ENCODE assay signal across 8 cellular contexts in the genomic region with DNA sequence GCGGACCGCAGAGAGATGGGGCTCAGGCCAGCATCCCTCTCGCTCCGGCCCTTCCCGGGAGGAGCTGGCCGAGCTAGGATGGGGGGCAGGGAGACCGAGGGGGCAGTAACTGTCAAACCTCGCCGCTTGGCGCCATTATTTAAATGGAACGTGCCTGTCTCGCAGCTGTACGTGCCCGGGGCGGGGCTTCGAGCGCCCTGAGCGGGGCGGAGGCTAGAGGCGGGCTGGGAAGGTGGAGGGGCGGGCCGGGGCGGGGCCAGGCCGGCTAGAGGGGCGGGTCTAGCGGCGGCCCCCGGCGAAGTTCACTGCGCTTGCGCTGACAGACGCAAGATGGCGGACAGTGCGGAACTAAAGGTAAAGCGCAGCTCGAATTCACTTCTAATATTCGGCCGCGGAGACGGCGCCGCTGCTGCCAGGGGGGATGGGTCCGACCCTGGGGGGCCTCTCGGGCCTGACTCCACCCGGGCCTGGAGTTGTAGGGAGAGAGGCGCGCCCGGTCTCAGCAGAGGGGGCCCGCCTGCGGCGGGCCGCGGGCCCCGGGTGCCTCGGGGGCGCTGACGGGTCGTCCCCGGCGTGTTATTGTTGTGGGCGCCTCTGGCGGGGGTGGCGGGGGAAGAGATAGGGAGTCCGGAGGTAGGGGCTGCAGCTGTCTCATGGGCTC. TPM values are rescaled to one million over a fixed set of nuclear protein-coding genes. Genes with fewer than 3 reads are reported as not detected.
A peak's percentile ranks its signal among the peaks of the same experiment; 100 is the strongest.
DNase-seq lines count a peak whose midpoint lies in the region; ATAC-seq and TF ChIP-seq lines count a peak whose summit lies in the region.

A gene (plus strand): TSS at position 319 of the 661 bp plus-strand sequence. CDS start 12 bp downstream, at position 331.

- H3K4me3 ChIP-seq in GM12865 (ENCODE audit: low read depth, low read length), result peak within 1 kb of the TSS; percentile 70
- H3K4me3 ChIP-seq in SU-DHL-6 (ENCODE audit: insufficient read depth, low read length, poor library complexity, severe bottlenecking), result peak within 1 kb of the TSS; percentile 94
- H3K4me3 ChIP-seq in ovary, result peak within 1 kb of the TSS; percentile 100
- peak within 1 kb of the TSS; percentile 66 for H3K4me3 ChIP-seq in thymus (ENCODE audit: low read length)

- H3K27me3 ChIP-seq in SU-DHL-6 (ENCODE audit: low read length), result no peaks in the 10 kb centered on the region
- H3K27me3 ChIP-seq in ovary, result no peaks in the 10 kb centered on the region
- no peaks in the 10 kb centered on the region for H3K27me3 ChIP-seq in thymus (ENCODE audit: control insufficient read depth, insufficient read depth)

- H3K4me1 ChIP-seq in ovary (ENCODE audit: insufficient read depth), result peaks cover 2% of the 10 kb centered on the region
- H3K4me1 ChIP-seq in thymus (ENCODE audit: control insufficient read depth, insufficient read depth, low read length), result no peaks in the 10 kb centered on the region

- no peak for TF ChIP-seq EP300 in ovary (IDR thresholded peaks at IDR 0.05)

- peaks cover 48% of the 10 kb centered on the region for H3K79me2 ChIP-seq in SU-DHL-6 (ENCODE audit: insufficient read depth, low read length)

- POLR2A ChIA-PET in activated naive CD8-positive, alpha-beta T cell treated with anti-CD3 and anti-CD28 coated beads, Interleukin-2, amount 10 ng/mL, durations not matched to agents 7 days and 5 days (lab: Charles Lee), result interaction anchor here (0.6 to 2.4 kb wide), 8 partner anchors 11 to 532 kb away, joined by 3 to 10 read pairs (median 4); a partner anchor contains a TSS

- H2AFZ ChIP-seq in SU-DHL-6 (ENCODE audit: low read depth, low read length, severe bottlenecking), result peak within 1 kb of the TSS; percentile 87

- H3K27ac ChIP-seq in SU-DHL-6 (ENCODE audit: low read depth, low read length), result peak within 1 kb of the TSS; percentile 85
- peak within 1 kb of the TSS; percentile 60 to 76 for H3K27ac ChIP-seq in ovary
- peak within 1 kb of the TSS; percentile 95 for H3K27ac ChIP-seq in thymus (ENCODE audit: low read depth)

- peaks cover 8% of the 10 kb centered on the region for H3K27me3 Mint-ChIP-seq in activated naive CD8-positive, alpha-beta T cell treated with anti-CD3 and anti-CD28 coated beads, Interleukin-2, amount 10 ng/mL, durations not matched to agents 7 days and 5 days

- ATAC-seq in HG02759 (IDR thresholded peaks at IDR 0.05; ENCODE audit: unreplicated experiment), result peak; percentile 90
- ATAC-seq in activated naive CD8-positive, alpha-beta T cell treated with anti-CD3 and anti-CD28 coated beads, Interleukin-2, amount 10 ng/mL, durations not matched to agents 7 days and 5 days (ENCODE audit: low read depth), result peak; percentile 91
- ATAC-seq in Right ventricle myocardium inferior, result peak; percentile 99

- H3K36me3 ChIP-seq in SU-DHL-6 (ENCODE audit: low read length) (no peaks in the 10 kb centered on the region), ovary (no peaks in the 10 kb centered on the region), thymus (ENCODE audit: control insufficient read depth, insufficient read depth) (no peaks in the 10 kb centered on the region)

- H3K4me3 Mint-ChIP-seq in activated naive CD8-positive, alpha-beta T cell treated with anti-CD3 and anti-CD28 coated beads, Interleukin-2, amount 10 ng/mL, durations not matched to agents 7 days and 5 days, result peak within 1 kb of the TSS; percentile 93

- H3K27ac Mint-ChIP-seq in activated naive CD8-positive, alpha-beta T cell treated with anti-CD3 and anti-CD28 coated beads, Interleukin-2, amount 10 ng/mL, durations not matched to agents 7 days and 5 days, result peak within 1 kb of the TSS; percentile 93

- WGBS in ovary, 3 donors, result 0 to 1% (median 0%) methylated on average over 42 to 64 of the region's 64 CpGs
- WGBS in thymus, result under 1% methylated on average over 64 of the region's 64 CpGs

- peak; percentile 84 for TF ChIP-seq POLR2A in ovary (IDR thresholded peaks at IDR 0.05)

- intact Hi-C loops in Right ventricle myocardium inferior (cut with DNase I), result loop anchor here (5.0 kb wide), 2 partner anchors 103 to 187 kb away; no protein-coding TSS in a partner anchor
- intact Hi-C loops in ovary (cut with DNase I), result loop anchor here in 3 of 4 donors (10.0 kb wide), 3 partner anchors 161 to 189 kb away; no protein-coding TSS in a partner anchor

- H3K9me3 ChIP-seq in SU-DHL-6 (ENCODE audit: insufficient read depth, low read length) (no peaks in the 10 kb centered on the region), ovary (no peaks in the 10 kb centered on the region), thymus (ENCODE audit: control insufficient read depth) (no peaks in the 10 kb centered on the region)

- peaks cover 3% of the 10 kb centered on the region for H3K9me3 Mint-ChIP-seq in activated naive CD8-positive, alpha-beta T cell treated with anti-CD3 and anti-CD28 coated beads, Interleukin-2, amount 10 ng/mL, durations not matched to agents 7 days and 5 days

- peaks cover 11% of the 10 kb centered on the region; the same call in 1 of the 2 replicates for H3F3A ChIP-seq in SU-DHL-6 (ENCODE audit: insufficient read depth)

- H4K20me1 ChIP-seq in SU-DHL-6 (ENCODE audit: low read depth, low read length), result peaks cover 30% of the 10 kb centered on the region

- H3K36me3 Mint-ChIP-seq in activated naive CD8-positive, alpha-beta T cell treated with anti-CD3 and anti-CD28 coated beads, Interleukin-2, amount 10 ng/mL, durations not matched to agents 7 days and 5 days, result peaks cover 10% of the 10 kb centered on the region

- DNase-seq in GM12865 (ENCODE audit: low read depth) (peak; percentile 98), NCI-H1417 (lab: John Stamatoyannopoulos, UW) (peak; percentile 93 to 99 (median 98)), Right ventricle myocardium inferior (ENCODE audit: missing footprints) (peak; percentile 99), ovary (peak; percentile 91 to 96 (median 95))
- DNase-seq in activated naive CD8-positive, alpha-beta T cell treated with anti-CD3 and anti-CD28 coated beads, Interleukin-2, amount 10 ng/mL, durations not matched to agents 7 days and 5 days, result peak; percentile 94

- no peaks in the 10 kb centered on the region for H3K9me2 ChIP-seq in SU-DHL-6 (replicated peaks; ENCODE audit: insufficient read depth, low read length)

- peaks cover 25% of the 10 kb centered on the region for H3K4me1 Mint-ChIP-seq in activated naive CD8-positive, alpha-beta T cell treated with anti-CD3 and anti-CD28 coated beads, Interleukin-2, amount 10 ng/mL, durations not matched to agents 7 days and 5 days

- no peak for TF ChIP-seq CTCF in GM12865 (IDR thresholded peaks at IDR 0.05; ENCODE audit: insufficient read depth, low read depth, low read length, missing control alignments)
- TF ChIP-seq CTCF in SU-DHL-6 (IDR thresholded peaks at IDR 0.05; ENCODE audit: insufficient read depth, low read length, poor library complexity, severe bottlenecking), result no peak
- TF ChIP-seq CTCF in ovary (IDR thresholded peaks at IDR 0.05), result peak in 1 of 3 donors; percentile 46

- peak within 1 kb of the TSS; percentile 99 for H3K4me2 ChIP-seq in SU-DHL-6 (ENCODE audit: low read depth, low read length, poor library complexity, severe bottlenecking)

- H3K9ac ChIP-seq in SU-DHL-6 (ENCODE audit: low read length), result peak within 1 kb of the TSS; percentile 90

RNA-seq across cellular contexts. Expression of the gene that starts here (rescaled TPM):
- total RNA-seq in activated naive CD8-positive, alpha-beta T cell treated with anti-CD3 and anti-CD28 coated beads, Interleukin-2, amount 10 ng/mL, durations not matched to agents 7 days and 5 days, result 10 to 100 TPM; 53.8 to 54.3 TPM
- 26.1 TPM for total RNA-seq in Right ventricle myocardium inferior
- total RNA-seq in ovary, result 10 to 100 TPM; 39.8 to 75.4 (median 53.6) TPM
- polyA plus RNA-seq in ovary, result 10 to 100 TPM; 18.6 to 43.7 TPM
- polyA plus RNA-seq in thymus, result 29.1 TPM

Comparison
In these comparisons a context has a peak if more than half of its experiments do, and no peak if none do; other contexts are left out.
1. Peak in every context shown above with its lines: DNase-seq, ATAC-seq, H3K4me3 ChIP-seq and H3K27ac ChIP-seq.